13 cellular contexts compared by ENCODE assay signal in the genomic region with DNA sequence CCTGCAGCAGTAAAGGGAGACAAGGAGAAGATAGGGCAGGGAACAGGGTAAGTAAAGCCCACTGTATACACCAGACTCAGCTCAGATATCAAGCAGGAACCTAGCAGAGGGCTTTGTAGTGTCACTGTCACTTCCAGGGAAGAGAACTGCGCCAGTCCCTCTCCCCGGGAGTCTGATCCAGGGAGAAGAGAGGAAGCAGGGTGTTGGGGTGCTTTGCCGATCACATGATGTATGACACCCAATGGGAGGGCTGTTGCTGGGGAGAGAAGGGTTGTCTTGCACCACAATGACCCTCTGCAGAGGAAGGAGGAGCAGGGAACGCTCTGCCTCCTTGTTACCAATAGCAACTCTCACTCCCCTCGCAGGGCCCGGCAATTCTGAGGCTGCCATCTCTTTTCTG.
DNase-seq lines count a peak whose midpoint lies in the region; ATAC-seq, FAIRE-seq and TF ChIP-seq lines count a peak whose summit lies in the region.
"Had no signal": no experiment of that assay in that cellular context is flagged by ENCODE, and none has a peak within 500 bp of the region (broad histone marks: within the 10 kb centered on the region; RNA-seq: fewer than 3 reads in every experiment).

No MANE protein-coding gene starts in this region.

- DNase-seq in H9 (peak; percentile 59), WTC11 (ENCODE audit: low spot score) (peak; percentile 21), left ventricle myocardium superior (peak; percentile 32), pancreas (peak in 2 of 6 donors; percentile 12 to 26), DMS153 (lab: John Stamatoyannopoulos, UW) (no peak), osteoblast (ENCODE audit: insufficient read length, low spot score, missing footprints) (no peak)
- no peak for DNase-seq in activated CD8-positive, alpha-beta memory T cell treated with anti-CD3 and anti-CD28 coated beads, Interleukin-2, amount 10 ng/mL, durations not matched to agents 7 days and 5 days
- no peak for DNase-seq in activated CD4-positive, alpha-beta T cell treated with anti-CD3 and anti-CD28 coated beads, Interleukin-2, amount 10 ng/mL, durations not matched to agents 7 days and 5 days
- DNase-seq: activated T-cell treated with anti-CD3 and anti-CD28 coated beads, Interleukin-2, amount 50 U/mL, for 24 hours; Caco-2; NCI-H1092; T-helper 9 cell had no signal

- no peak overlapping the region for H4K5ac ChIP-seq in H9 (ENCODE audit: insufficient read length, low read depth, low read length)

- ATAC-seq in WTC11 (peak; percentile 80), left ventricle myocardium superior (peak; percentile 70), pancreas (peak in 3 of 4 donors; percentile 36 to 77 (median 66))
- no peak for ATAC-seq in activated CD8-positive, alpha-beta memory T cell treated with anti-CD3 and anti-CD28 coated beads, Interleukin-2, amount 10 ng/mL, durations not matched to agents 7 days and 5 days

- CTCF ChIA-PET in WTC11 (lab: Charles Lee) = interaction anchor here (1.0 to 1.6 kb wide), 4 partner anchors 11 to 280 kb away, joined by 3 to 5 read pairs (median 4); no protein-coding TSS in a partner anchor
- CTCF ChIA-PET in activated CD8-positive, alpha-beta memory T cell treated with anti-CD3 and anti-CD28 coated beads, Interleukin-2, amount 10 ng/mL, durations not matched to agents 7 days and 5 days (lab: Charles Lee) = interaction anchor here (2.4 kb wide), 1 partner anchor 11 kb away, joined by 9 read pairs; no protein-coding TSS in a partner anchor
- CTCF ChIA-PET in activated CD4-positive, alpha-beta T cell treated with anti-CD3 and anti-CD28 coated beads, Interleukin-2, amount 10 ng/mL, durations not matched to agents 7 days and 5 days (lab: Charles Lee) = no interaction called here

- H4K8ac ChIP-seq in H9 (replicated peaks; ENCODE audit: insufficient read length, low read depth, low read length) = no peak overlapping the region

- H3K27me3 ChIP-seq in H9 (ENCODE audit: insufficient read depth, low read length) (no peaks in the 10 kb centered on the region), pancreas (no peaks in the 10 kb centered on the region), osteoblast (ENCODE audit: insufficient read depth, low read length) (no peaks in the 10 kb centered on the region)
- H3K27me3 ChIP-seq: tibial artery had no signal

- FAIRE-seq in pancreas (lab: Jason Lieb, UNC) = no peak

- no peak overlapping the region for H2BK20ac ChIP-seq in H9 (ENCODE audit: low read depth, low read length, poor library complexity, severe bottlenecking)

- H3K4me2 ChIP-seq in H9 (ENCODE audit: insufficient read depth, insufficient read length, low read length) (no peak overlapping the region), osteoblast (ENCODE audit: insufficient read depth, low read length) (no peak overlapping the region)

- no peak overlapping the region for H2BK120ac ChIP-seq in H9 (ENCODE audit: low read depth, low read length, poor library complexity, severe bottlenecking)

- no peak overlapping the region for H3K56ac ChIP-seq in H9 (ENCODE audit: insufficient read length, low read depth, low read length)

- H3K23ac ChIP-seq in H9 (ENCODE audit: insufficient read length, low read depth, low read length) = no peak overlapping the region

- no peak overlapping the region for H2BK15ac ChIP-seq in H9 (ENCODE audit: low read depth, low read length)

- POLR2A ChIA-PET in WTC11 (lab: Charles Lee) = no interaction called here
- POLR2A ChIA-PET in activated CD4-positive, alpha-beta T cell treated with anti-CD3 and anti-CD28 coated beads, Interleukin-2, amount 10 ng/mL, durations not matched to agents 7 days and 5 days (lab: Charles Lee) = interaction anchor here (0.7 kb wide), 1 partner anchor 96 kb away, joined by 4 read pairs; no protein-coding TSS in a partner anchor

- no CpG with 5 or more reads among the region's 6 CpGs for WGBS in H9 (ENCODE audit: extremely low coverage, insufficient read length, low lambda C conversion rate)
- WGBS in pancreas, 2 donors = 87 to 98% methylated on average over 6 of the region's 6 CpGs

- H2AFZ ChIP-seq in H9 (ENCODE audit: low read length) (no peak overlapping the region), osteoblast (ENCODE audit: low read length) (no peak overlapping the region)

- H3K9me3 Mint-ChIP-seq in H9 (no peaks in the 10 kb centered on the region), WTC11 (no peaks in the 10 kb centered on the region)
- no peaks in the 10 kb centered on the region for H3K9me3 Mint-ChIP-seq in activated CD8-positive, alpha-beta memory T cell treated with anti-CD3 and anti-CD28 coated beads, Interleukin-2, amount 10 ng/mL, durations not matched to agents 7 days and 5 days (ENCODE audit: low read depth)
- no peaks in the 10 kb centered on the region for H3K9me3 Mint-ChIP-seq in activated CD4-positive, alpha-beta T cell treated with anti-CD3 and anti-CD28 coated beads, Interleukin-2, amount 10 ng/mL, durations not matched to agents 7 days and 5 days
- H3K9me3 Mint-ChIP-seq: activated T-cell treated with anti-CD3 and anti-CD28 coated beads, Interleukin-2, amount 50 U/mL, for 24 hours had no signal

- H3K9me3 ChIP-seq in H9 (ENCODE audit: control insufficient read depth, low read depth, low read length) = no peaks in the 10 kb centered on the region
- H3K9me3 ChIP-seq in pancreas = no peaks in the 10 kb centered on the region
- H3K9me3 ChIP-seq in osteoblast (ENCODE audit: low read depth, low read length) = no peaks in the 10 kb centered on the region
- H3K9me3 ChIP-seq: Caco-2, tibial artery had no signal

- H3K36me3 Mint-ChIP-seq in H9 (ENCODE audit: insufficient read depth in 1 of 3, low read depth in 3 of 3) (peaks cover 0 to 6% (median 0%) of the 10 kb centered on the region in 3 experiments; a peak in 4 of 7 replicates), WTC11 (peaks cover 19% of the 10 kb centered on the region)
- H3K36me3 Mint-ChIP-seq in activated CD8-positive, alpha-beta memory T cell treated with anti-CD3 and anti-CD28 coated beads, Interleukin-2, amount 10 ng/mL, durations not matched to agents 7 days and 5 days = peaks cover 22% of the 10 kb centered on the region
- H3K36me3 Mint-ChIP-seq in activated CD4-positive, alpha-beta T cell treated with anti-CD3 and anti-CD28 coated beads, Interleukin-2, amount 10 ng/mL, durations not matched to agents 7 days and 5 days (ENCODE audit: low read depth) = peaks cover 56% of the 10 kb centered on the region

- no peak overlapping the region for H3K9ac ChIP-seq in H9 (ENCODE audit: extremely low read depth, insufficient read length, low read length)

- no peak overlapping the region for H3K27ac ChIP-seq in H9 (ENCODE audit: insufficient read length, low read depth, low read length)
- no peak overlapping the region for H3K27ac ChIP-seq in pancreas
- no peak overlapping the region for H3K27ac ChIP-seq in osteoblast (ENCODE audit: low read depth, low read length)
- H3K27ac ChIP-seq: tibial artery had no signal

- H3K36me3 ChIP-seq in pancreas (no peaks in the 10 kb centered on the region), osteoblast (ENCODE audit: insufficient read depth, low read length) (no peaks in the 10 kb centered on the region)
- H3K36me3 ChIP-seq: tibial artery had no signal

- no peak overlapping the region for H2BK12ac ChIP-seq in H9 (ENCODE audit: insufficient read length, low read depth, low read length)

- H3K4me1 ChIP-seq in H9 (ENCODE audit: insufficient read depth, low read length) = no peaks in the 10 kb centered on the region
- H3K4me1 ChIP-seq in pancreas = peaks cover 10 to 40% (median 14%) of the 10 kb centered on the region in 3 donors
- H3K4me1 ChIP-seq in osteoblast (ENCODE audit: insufficient read depth, low read length) = peaks cover 16% of the 10 kb centered on the region

- no peak overlapping the region for H2AK5ac ChIP-seq in H9 (ENCODE audit: insufficient read length, low read length)

- H3K4me3 ChIP-seq in pancreas (no peak overlapping the region), osteoblast (ENCODE audit: insufficient read depth, low read length) (no peak overlapping the region)
- H3K4me3 ChIP-seq: tibial artery had no signal

- H3K4me1 Mint-ChIP-seq in H9 (peaks cover 14 to 26% of the 10 kb centered on the region in 2 experiments), WTC11 (peaks cover 19% of the 10 kb centered on the region)
- peaks cover 7% of the 10 kb centered on the region for H3K4me1 Mint-ChIP-seq in activated CD8-positive, alpha-beta memory T cell treated with anti-CD3 and anti-CD28 coated beads, Interleukin-2, amount 10 ng/mL, durations not matched to agents 7 days and 5 days
- peaks cover 28% of the 10 kb centered on the region for H3K4me1 Mint-ChIP-seq in activated CD4-positive, alpha-beta T cell treated with anti-CD3 and anti-CD28 coated beads, Interleukin-2, amount 10 ng/mL, durations not matched to agents 7 days and 5 days

- no peaks in the 10 kb centered on the region for H3K27me3 Mint-ChIP-seq in H9 (ENCODE audit: low read depth)
- H3K27me3 Mint-ChIP-seq in WTC11 (ENCODE audit: low read depth) = no peaks in the 10 kb centered on the region
- no peaks in the 10 kb centered on the region for H3K27me3 Mint-ChIP-seq in activated CD8-positive, alpha-beta memory T cell treated with anti-CD3 and anti-CD28 coated beads, Interleukin-2, amount 10 ng/mL, durations not matched to agents 7 days and 5 days
- H3K27me3 Mint-ChIP-seq in activated CD4-positive, alpha-beta T cell treated with anti-CD3 and anti-CD28 coated beads, Interleukin-2, amount 10 ng/mL, durations not matched to agents 7 days and 5 days = no peaks in the 10 kb centered on the region
- H3K27me3 Mint-ChIP-seq: activated T-cell treated with anti-CD3 and anti-CD28 coated beads, Interleukin-2, amount 50 U/mL, for 24 hours had no signal

- H3T11ph ChIP-seq in H9 (ENCODE audit: low read length) = no peak overlapping the region

- H3K4me3 Mint-ChIP-seq in H9 (no peak overlapping the region), WTC11 (no peak overlapping the region)
- H3K4me3 Mint-ChIP-seq in activated CD8-positive, alpha-beta memory T cell treated with anti-CD3 and anti-CD28 coated beads, Interleukin-2, amount 10 ng/mL, durations not matched to agents 7 days and 5 days = no peak overlapping the region
- no peak overlapping the region for H3K4me3 Mint-ChIP-seq in activated CD4-positive, alpha-beta T cell treated with anti-CD3 and anti-CD28 coated beads, Interleukin-2, amount 10 ng/mL, durations not matched to agents 7 days and 5 days
- H3K4me3 Mint-ChIP-seq: activated T-cell treated with anti-CD3 and anti-CD28 coated beads, Interleukin-2, amount 50 U/mL, for 24 hours had no signal

- no peak overlapping the region for H4K91ac ChIP-seq in H9 (ENCODE audit: insufficient read length, low read depth, low read length)

- H4K20me1 ChIP-seq in H9 (ENCODE audit: control insufficient read depth, insufficient read depth, insufficient read length) (no peaks in the 10 kb centered on the region), osteoblast (ENCODE audit: insufficient read depth, low read length) (no peaks in the 10 kb centered on the region)

- no peaks in the 10 kb centered on the region for H3K23me2 ChIP-seq in H9 (ENCODE audit: insufficient read length, low read depth, low read length, poor library complexity, severe bottlenecking)

- no peak overlapping the region for H2BK5ac ChIP-seq in H9 (ENCODE audit: insufficient read length, low read length)

- H3K79me1 ChIP-seq in H9 (ENCODE audit: insufficient read depth, low read depth, low read length, poor library complexity, severe bottlenecking) = no peaks in the 10 kb centered on the region

- H3K14ac ChIP-seq in H9 (ENCODE audit: insufficient read depth, low read length) = no peak overlapping the region

- TF ChIP-seq CTCF in H9 (conservative IDR thresholded peaks at IDR 0.05) (no peak), WTC11 (IDR thresholded peaks at IDR 0.05) (no peak), pancreas (IDR thresholded peaks at IDR 0.05) (no peak), osteoblast (IDR thresholded peaks at IDR 0.05; ENCODE audit: extremely low read depth, low read depth, low read length) (no peak)

- H3K79me2 ChIP-seq in H9 (ENCODE audit: insufficient read depth, low read length) (no peaks in the 10 kb centered on the region), osteoblast (ENCODE audit: insufficient read depth, low read length) (no peaks in the 10 kb centered on the region)

- no peak overlapping the region for H3K4ac ChIP-seq in H9 (ENCODE audit: low read depth, low read length)

- no peak overlapping the region for H3K18ac ChIP-seq in H9 (ENCODE audit: insufficient read length, low read depth, low read length)

- no peak overlapping the region for H3K27ac Mint-ChIP-seq in H9
- 0 out of 2 replicates have a peak overlapping the region, but pooled peaks have one; percentile 32 for H3K27ac Mint-ChIP-seq in WTC11
- no peak overlapping the region for H3K27ac Mint-ChIP-seq in activated CD8-positive, alpha-beta memory T cell treated with anti-CD3 and anti-CD28 coated beads, Interleukin-2, amount 10 ng/mL, durations not matched to agents 7 days and 5 days
- no peak overlapping the region for H3K27ac Mint-ChIP-seq in activated CD4-positive, alpha-beta T cell treated with anti-CD3 and anti-CD28 coated beads, Interleukin-2, amount 10 ng/mL, durations not matched to agents 7 days and 5 days
- H3K27ac Mint-ChIP-seq: activated T-cell treated with anti-CD3 and anti-CD28 coated beads, Interleukin-2, amount 50 U/mL, for 24 hours had no signal

- intact Hi-C loops in left ventricle myocardium superior (cut with micrococcal nuclease) (loop anchor here (2.0 kb wide), 1 partner anchor 15 kb away; no protein-coding TSS in a partner anchor), pancreas (cut with DNase I) (loop anchor here in 1 of 3 donors (10.0 kb wide), 1 partner anchor 119 kb away; no protein-coding TSS in a partner anchor)

Comparison
In these comparisons a context has a peak if more than half of its experiments do, and no peak if none do; other contexts are left out.
1. DNase-seq: peak in H9 (single experiment), WTC11 (single experiment) and left ventricle myocardium superior (single experiment); none in activated CD8-positive, alpha-beta memory T cell treated with anti-CD3 and anti-CD28 coated beads, Interleukin-2, amount 10 ng/mL, durations not matched to agents 7 days and 5 days (single experiment), DMS153 (single experiment), activated CD4-positive, alpha-beta T cell treated with anti-CD3 and anti-CD28 coated beads, Interleukin-2, amount 10 ng/mL, durations not matched to agents 7 days and 5 days (single experiment) and osteoblast (single experiment).